Comparison of ENCODE assay signal across 1 cellular context in the genomic region with DNA sequence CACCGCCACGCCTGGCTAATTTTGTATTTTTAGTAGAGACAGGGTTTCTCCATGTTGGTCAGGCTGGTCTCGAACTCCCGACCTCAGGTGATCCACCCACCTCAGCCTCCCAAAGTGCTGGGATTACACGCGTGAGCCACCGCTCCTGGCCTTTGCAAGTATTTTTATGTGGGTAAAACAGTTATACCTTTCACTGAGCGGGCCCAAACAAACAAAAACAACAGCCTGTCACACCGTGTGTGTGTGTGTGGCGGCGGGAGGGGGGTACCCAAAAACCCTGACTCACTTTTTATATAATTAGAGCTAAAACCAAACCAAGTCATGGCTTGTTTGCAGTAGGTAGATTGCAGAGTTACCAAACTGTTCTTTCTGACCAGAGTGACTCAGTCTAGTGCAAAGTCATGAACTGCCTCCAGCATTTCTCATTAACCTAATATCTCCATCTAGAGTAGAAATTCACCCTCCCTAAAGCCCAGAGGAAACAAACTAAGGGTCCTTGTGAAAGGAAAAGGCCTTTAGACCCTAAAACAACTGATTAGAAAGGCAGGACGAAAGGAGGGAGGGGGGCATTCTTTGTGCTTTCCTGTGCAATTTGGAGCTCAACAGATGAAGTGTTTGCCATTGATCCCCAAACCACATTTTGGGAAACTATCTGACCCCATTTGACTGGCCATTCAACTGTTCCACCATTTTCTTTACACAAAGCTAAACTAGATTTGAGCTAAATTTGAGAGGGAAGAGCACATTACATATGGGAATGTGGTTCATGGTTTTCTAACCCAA.
TF ChIP-seq lines count a peak whose summit lies in the region.

No MANE protein-coding gene starts in this region.

TF ChIP-seq in K562, 482 proteins besides CTCF, POLR2A, EP300 and RAD21 (continued from another document and continues in another):
- TF ChIP-seq, protein P1, sequence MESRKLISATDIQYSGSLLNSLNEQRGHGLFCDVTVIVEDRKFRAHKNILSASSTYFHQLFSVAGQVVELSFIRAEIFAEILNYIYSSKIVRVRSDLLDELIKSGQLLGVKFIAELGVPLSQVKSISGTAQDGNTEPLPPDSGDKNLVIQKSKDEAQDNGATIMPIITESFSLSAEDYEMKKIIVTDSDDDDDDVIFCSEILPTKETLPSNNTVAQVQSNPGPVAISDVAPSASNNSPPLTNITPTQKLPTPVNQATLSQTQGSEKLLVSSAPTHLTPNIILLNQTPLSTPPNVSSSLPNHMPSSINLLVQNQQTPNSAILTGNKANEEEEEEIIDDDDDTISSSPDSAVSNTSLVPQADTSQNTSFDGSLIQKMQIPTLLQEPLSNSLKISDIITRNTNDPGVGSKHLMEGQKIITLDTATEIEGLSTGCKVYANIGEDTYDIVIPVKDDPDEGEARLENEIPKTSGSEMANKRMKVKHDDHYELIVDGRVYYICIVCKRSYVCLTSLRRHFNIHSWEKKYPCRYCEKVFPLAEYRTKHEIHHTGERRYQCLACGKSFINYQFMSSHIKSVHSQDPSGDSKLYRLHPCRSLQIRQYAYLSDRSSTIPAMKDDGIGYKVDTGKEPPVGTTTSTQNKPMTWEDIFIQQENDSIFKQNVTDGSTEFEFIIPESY (CRISPR knock-in tag; IDR thresholded peaks at IDR 0.05) = 0 out of 2 replicates have a peak, but pooled peaks have one; percentile 35
- TF ChIP-seq STAG1 (CRISPR knock-in tag; IDR thresholded peaks at IDR 0.05; ENCODE audit: borderline replicate concordance) (no peak), KLF6 (CRISPR knock-in tag; IDR thresholded peaks at IDR 0.05; ENCODE audit: borderline replicate concordance) (0 out of 2 replicates have a peak, but pooled peaks have one; percentile 22), CBX1 (IDR thresholded peaks at IDR 0.05; ENCODE audit: low read depth) (no peak; the same call in 1 of the 2 replicates), CHD4 (IDR thresholded peaks at IDR 0.05; ENCODE audit: insufficient read depth, insufficient replicate concordance, low read depth, low read length, poor library complexity, severe bottlenecking) (no peak), MECOM (CRISPR knock-in tag; IDR thresholded peaks at IDR 0.05) (peak; percentile 54; the same call in 1 of the 2 replicates), HMGXB4 (CRISPR knock-in tag; IDR thresholded peaks at IDR 0.05) (no peak), PURB (CRISPR knock-in tag; IDR thresholded peaks at IDR 0.05; ENCODE audit: low read depth) (no peak), CREB1 (IDR thresholded peaks at IDR 0.05) (0 out of 2 replicates have a peak, but pooled peaks have one; percentile 18), CREB1 (CRISPR knock-in tag; IDR thresholded peaks at IDR 0.05) (no peak), ZNF444 (CRISPR knock-in tag; IDR thresholded peaks at IDR 0.05) (0 out of 2 replicates have a peak, but pooled peaks have one; percentile 16), ZBTB7A (IDR thresholded peaks at IDR 0.05; ENCODE audit: borderline replicate concordance, control insufficient read depth, low read depth, low read length) (peak; percentile 53; the same call in 1 of the 2 replicates), ZNF766 (CRISPR knock-in tag; conservative IDR thresholded peaks at IDR 0.05) (0 out of 2 replicates have a peak, but pooled peaks have one; percentile 29), ZNF24 (IDR thresholded peaks at IDR 0.05) (no peak), DACH1 (IDR thresholded peaks at IDR 0.05; ENCODE audit: partially characterized antibody) (peak; percentile 28), FOXO4 (CRISPR knock-in tag; IDR thresholded peaks at IDR 0.05) (peak; percentile 57; the same call in 1 of the 2 replicates), ZNF134 (CRISPR knock-in tag; conservative IDR thresholded peaks at IDR 0.05) (no peak), ZBTB2 (IDR thresholded peaks at IDR 0.05) (0 out of 2 replicates have a peak, but pooled peaks have one; percentile 32), KDM4B (IDR thresholded peaks at IDR 0.05; ENCODE audit: borderline replicate concordance in 2 of 2, low read depth in 1 of 2) (no peak), BRD9 (IDR thresholded peaks at IDR 0.05; ENCODE audit: low read depth, partially characterized antibody) (peak; percentile 42), HDAC8 (tag; IDR thresholded peaks at IDR 0.05) (no peak), NCOA2 (IDR thresholded peaks at IDR 0.05; ENCODE audit: partially characterized antibody in 2 of 2) (no peak), ZNF79 (CRISPR knock-in tag; IDR thresholded peaks at IDR 0.05; ENCODE audit: low read depth) (no peak), ID3 (CRISPR knock-in tag; IDR thresholded peaks at IDR 0.05) (peak; percentile 38; the same call in 1 of the 2 replicates), ID3 (tag; IDR thresholded peaks at IDR 0.05) (no peak), CC2D1A (IDR thresholded peaks at IDR 0.05) (0 out of 2 replicates have a peak, but pooled peaks have one; percentile 16), ZNF707 (CRISPR knock-in tag; conservative IDR thresholded peaks at IDR 0.05) (no peak), ZNF609 (CRISPR knock-in tag; IDR thresholded peaks at IDR 0.05; ENCODE audit: borderline replicate concordance) (no peak), ZNF311 (CRISPR knock-in tag; IDR thresholded peaks at IDR 0.05) (0 out of 2 replicates have a peak, but pooled peaks have one; percentile 65), HSF4 (CRISPR knock-in tag; IDR thresholded peaks at IDR 0.05; ENCODE audit: borderline replicate concordance) (peak; percentile 55; the same call in 1 of the 2 replicates), MYNN (IDR thresholded peaks at IDR 0.05) (0 out of 2 replicates have a peak, but pooled peaks have one; percentile 21), MYNN (CRISPR knock-in tag; IDR thresholded peaks at IDR 0.05) (no peak), ZNF316 (IDR thresholded peaks at IDR 0.05) (peak; percentile 81), ZNF75A (CRISPR knock-in tag; IDR thresholded peaks at IDR 0.05) (no peak), MAFK (IDR thresholded peaks at IDR 0.05; ENCODE audit: low read length) (peak; percentile 21; the same call in 1 of the 2 replicates), ZNF589 (CRISPR knock-in tag; IDR thresholded peaks at IDR 0.05; ENCODE audit: low read depth) (peak; percentile 35; the same call in 1 of the 2 replicates), ARNT (IDR thresholded peaks at IDR 0.05) (0 out of 4 replicates have a peak, but pooled peaks of 1 of the 2 experiments have one; percentile 13)
- TF ChIP-seq, protein P2, sequence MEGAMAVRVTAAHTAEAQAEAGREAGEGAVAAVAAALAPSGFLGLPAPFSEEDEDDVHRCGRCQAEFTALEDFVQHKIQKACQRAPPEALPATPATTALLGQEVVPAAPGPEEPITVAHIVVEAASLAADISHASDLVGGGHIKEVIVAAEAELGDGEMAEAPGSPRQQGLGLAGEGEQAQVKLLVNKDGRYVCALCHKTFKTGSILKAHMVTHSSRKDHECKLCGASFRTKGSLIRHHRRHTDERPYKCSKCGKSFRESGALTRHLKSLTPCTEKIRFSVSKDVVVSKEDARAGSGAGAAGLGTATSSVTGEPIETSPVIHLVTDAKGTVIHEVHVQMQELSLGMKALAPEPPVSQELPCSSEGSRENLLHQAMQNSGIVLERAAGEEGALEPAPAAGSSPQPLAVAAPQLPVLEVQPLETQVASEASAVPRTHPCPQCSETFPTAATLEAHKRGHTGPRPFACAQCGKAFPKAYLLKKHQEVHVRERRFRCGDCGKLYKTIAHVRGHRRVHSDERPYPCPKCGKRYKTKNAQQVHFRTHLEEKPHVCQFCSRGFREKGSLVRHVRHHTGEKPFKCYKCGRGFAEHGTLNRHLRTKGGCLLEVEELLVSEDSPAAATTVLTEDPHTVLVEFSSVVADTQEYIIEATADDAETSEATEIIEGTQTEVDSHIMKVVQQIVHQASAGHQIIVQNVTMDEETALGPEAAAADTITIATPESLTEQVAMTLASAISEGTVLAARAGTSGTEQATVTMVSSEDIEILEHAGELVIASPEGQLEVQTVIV (CRISPR knock-in tag; IDR thresholded peaks at IDR 0.05; ENCODE audit: borderline replicate concordance) = no peak
- TF ChIP-seq, protein P3, sequence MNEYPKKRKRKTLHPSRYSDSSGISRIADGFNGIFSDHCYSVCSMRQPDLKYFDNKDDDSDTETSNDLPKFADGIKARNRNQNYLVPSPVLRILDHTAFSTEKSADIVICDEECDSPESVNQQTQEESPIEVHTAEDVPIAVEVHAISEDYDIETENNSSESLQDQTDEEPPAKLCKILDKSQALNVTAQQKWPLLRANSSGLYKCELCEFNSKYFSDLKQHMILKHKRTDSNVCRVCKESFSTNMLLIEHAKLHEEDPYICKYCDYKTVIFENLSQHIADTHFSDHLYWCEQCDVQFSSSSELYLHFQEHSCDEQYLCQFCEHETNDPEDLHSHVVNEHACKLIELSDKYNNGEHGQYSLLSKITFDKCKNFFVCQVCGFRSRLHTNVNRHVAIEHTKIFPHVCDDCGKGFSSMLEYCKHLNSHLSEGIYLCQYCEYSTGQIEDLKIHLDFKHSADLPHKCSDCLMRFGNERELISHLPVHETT (CRISPR knock-in tag; conservative IDR thresholded peaks at IDR 0.05 in 1 of 2, IDR thresholded peaks at IDR 0.05 in 1 of 2) = peak in 1 of 2 experiments; percentile 51; a peak in 2 of 4 replicates
- TF ChIP-seq, protein P4, sequence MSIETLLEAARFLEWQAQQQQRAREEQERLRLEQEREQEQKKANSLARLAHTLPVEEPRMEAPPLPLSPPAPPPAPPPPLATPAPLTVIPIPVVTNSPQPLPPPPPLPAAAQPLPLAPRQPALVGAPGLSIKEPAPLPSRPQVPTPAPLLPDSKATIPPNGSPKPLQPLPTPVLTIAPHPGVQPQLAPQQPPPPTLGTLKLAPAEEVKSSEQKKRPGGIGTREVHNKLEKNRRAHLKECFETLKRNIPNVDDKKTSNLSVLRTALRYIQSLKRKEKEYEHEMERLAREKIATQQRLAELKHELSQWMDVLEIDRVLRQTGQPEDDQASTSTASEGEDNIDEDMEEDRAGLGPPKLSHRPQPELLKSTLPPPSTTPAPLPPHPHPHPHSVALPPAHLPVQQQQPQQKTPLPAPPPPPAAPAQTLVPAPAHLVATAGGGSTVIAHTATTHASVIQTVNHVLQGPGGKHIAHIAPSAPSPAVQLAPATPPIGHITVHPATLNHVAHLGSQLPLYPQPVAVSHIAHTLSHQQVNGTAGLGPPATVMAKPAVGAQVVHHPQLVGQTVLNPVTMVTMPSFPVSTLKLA (conservative IDR thresholded peaks at IDR 0.05) = 0 out of 4 replicates have a peak, but pooled peaks of 1 of the 2 experiments have one; percentile 21
